Comparison of ENCODE assay signal across 30 cellular contexts in genomic region chr21:46207006-46207919, GRCh38. TPM values are rescaled to one million over a fixed set of nuclear protein-coding genes. Genes with fewer than 3 reads are reported as not detected.
A peak's percentile ranks its signal among the peaks of the same experiment; 100 is the strongest.
DNase-seq lines count a peak whose midpoint lies in the region; ATAC-seq, FAIRE-seq and TF ChIP-seq lines count a peak whose summit lies in the region.
"Had no signal": no experiment of that assay in that cellular context is flagged by ENCODE, and none has a peak within 500 bp of the region (broad histone marks: within the 10 kb centered on the region; RNA-seq: fewer than 3 reads in every experiment).

No MANE protein-coding gene starts in this region.

- peaks cover 37% of the 10 kb centered on the region for H3K36me3 ChIP-seq in BLaER1
- peaks cover 18% of the 10 kb centered on the region for H3K36me3 ChIP-seq in astrocyte (ENCODE audit: insufficient read depth, low read length)
- peaks cover 11% of the 10 kb centered on the region for H3K36me3 ChIP-seq in osteoblast (ENCODE audit: insufficient read depth, low read length)
- H3K36me3 ChIP-seq: ovary had no signal

- H3K4me2 ChIP-seq in BLaER1 (peak overlapping the region; percentile 83), astrocyte (ENCODE audit: low read length) (no peak overlapping the region), osteoblast (ENCODE audit: insufficient read depth, low read length) (no peak overlapping the region)

- no peak for TF ChIP-seq CTCF in astrocyte (IDR thresholded peaks at IDR 0.05; ENCODE audit: insufficient read depth, low read depth, low read length)
- no peak for TF ChIP-seq CTCF in osteoblast (IDR thresholded peaks at IDR 0.05; ENCODE audit: extremely low read depth, low read depth, low read length)

- peak; percentile 20 for DNase-seq in D341Med (ENCODE audit: low spot score)
- DNase-seq in astrocyte (ENCODE audit: low read depth): no peak
- DNase-seq in osteoblast (ENCODE audit: insufficient read length, low spot score, missing footprints): peak; percentile 73
- DNase-seq in G401 (ENCODE audit: low spot score): no peak
- no peak for DNase-seq in NCI-H1092 treated with DMSO at 0.1 percent for 48 hours (lab: John Stamatoyannopoulos, UW)
- DNase-seq: activated CD4-positive, alpha-beta memory T cell treated with anti-CD3 and anti-CD28 coated beads, Interleukin-2, amount 10 ng/mL, durations not matched to agents 7 days and 5 days; activated CD4-positive, CD25-positive, alpha-beta regulatory T cell treated with anti-CD3 and anti-CD28 coated beads, Interleukin-2, amount 50 U/mL, for 72 hours; activated gamma-delta T cell treated with Interleukin-2 at 50 U/mL for 16 hours; CD4-positive, alpha-beta T cell; GM23248; HFFc6; Kasumi-1; MV-4-11; NCI-H1694; NCI-H2171; NCI-H524 treated with DMSO at 0.1 percent for 48 hours; NK-92 treated with Interleukin-12 subunit alpha and Interleukin-12 subunit beta, amount 100 ng/mL, for 24 hours; retina; stimulated activated CD4-positive, alpha-beta T cell treated with anti-CD3 and anti-CD28 coated beads, Interleukin-2, amount 100 ng/mL, for 48 hours had no signal

- peaks cover 52% of the 10 kb centered on the region for H3K4me1 ChIP-seq in BLaER1
- H3K4me1 ChIP-seq in astrocyte (ENCODE audit: insufficient read depth, low read length): no peaks in the 10 kb centered on the region
- H3K4me1 ChIP-seq in osteoblast (ENCODE audit: insufficient read depth, low read length): no peaks in the 10 kb centered on the region
- H3K4me1 ChIP-seq: suprapubic skin had no signal

- H4K20me1 ChIP-seq in BLaER1 (no peaks in the 10 kb centered on the region), astrocyte (ENCODE audit: insufficient read depth, low read length) (peaks cover 16% of the 10 kb centered on the region), osteoblast (ENCODE audit: insufficient read depth, low read length) (no peaks in the 10 kb centered on the region)

- no peak overlapping the region for H3K4me3 Mint-ChIP-seq in astrocyte (ENCODE audit: unreplicated experiment)
- H3K4me3 Mint-ChIP-seq: activated CD4-positive, alpha-beta memory T cell treated with anti-CD3 and anti-CD28 coated beads, Interleukin-2, amount 10 ng/mL, durations not matched to agents 7 days and 5 days; brain; CD4-positive, alpha-beta T cell; HFFc6; nephron; T-helper 1 cell treated with Interleukin-12 subunit alpha and Interleukin-12 subunit beta and Interleukin-4 antibody, amounts not matched to agents 30 μg/mL and 1 μg/mL, for 36 hours had no signal

- no peaks in the 10 kb centered on the region for H3K27me3 Mint-ChIP-seq in astrocyte (ENCODE audit: low read depth, unreplicated experiment)
- H3K27me3 Mint-ChIP-seq: activated CD4-positive, alpha-beta memory T cell treated with anti-CD3 and anti-CD28 coated beads, Interleukin-2, amount 10 ng/mL, durations not matched to agents 7 days and 5 days; brain; CD4-positive, alpha-beta T cell had no signal

- peaks cover 13% of the 10 kb centered on the region for H3K36me3 Mint-ChIP-seq in astrocyte (ENCODE audit: low read depth, unreplicated experiment)

- peaks cover 2% of the 10 kb centered on the region for H3K4me1 Mint-ChIP-seq in astrocyte (ENCODE audit: low read depth, unreplicated experiment)
- H3K4me1 Mint-ChIP-seq: activated CD4-positive, alpha-beta memory T cell treated with anti-CD3 and anti-CD28 coated beads, Interleukin-2, amount 10 ng/mL, durations not matched to agents 7 days and 5 days; brain; nephron had no signal

- no peaks in the 10 kb centered on the region for H3K9me3 Mint-ChIP-seq in astrocyte (ENCODE audit: unreplicated experiment)
- H3K9me3 Mint-ChIP-seq: activated CD4-positive, alpha-beta memory T cell treated with anti-CD3 and anti-CD28 coated beads, Interleukin-2, amount 10 ng/mL, durations not matched to agents 7 days and 5 days; brain; CD4-positive, alpha-beta T cell; HFFc6; nephron; T-helper 1 cell treated with Interleukin-12 subunit alpha and Interleukin-12 subunit beta and Interleukin-4 antibody, amounts not matched to agents 30 μg/mL and 1 μg/mL, for 36 hours had no signal

- in situ Hi-C loops in G401 (cut with HindIII; ENCODE audit: low sequenced_read_pairs): no loop called here

- H3K9me3 ChIP-seq in BLaER1: no peaks in the 10 kb centered on the region
- no peaks in the 10 kb centered on the region for H3K9me3 ChIP-seq in astrocyte (ENCODE audit: insufficient read depth, low read depth, low read length)
- H3K9me3 ChIP-seq in osteoblast (ENCODE audit: low read depth, low read length): no peaks in the 10 kb centered on the region
- H3K9me3 ChIP-seq: ovary, suprapubic skin had no signal

- no peaks in the 10 kb centered on the region for H3K79me2 ChIP-seq in astrocyte (ENCODE audit: insufficient read depth, low read length)
- H3K79me2 ChIP-seq in osteoblast (ENCODE audit: insufficient read depth, low read length): no peaks in the 10 kb centered on the region

- no peak for ATAC-seq in HG02588 (IDR thresholded peaks at IDR 0.05; ENCODE audit: unreplicated experiment)
- ATAC-seq: Panc1 had no signal

- H2AFZ ChIP-seq in astrocyte (ENCODE audit: low read depth, low read length) (no peak overlapping the region), osteoblast (ENCODE audit: low read length) (no peak overlapping the region)
- H2AFZ ChIP-seq: GM23248 had no signal

- no peak overlapping the region for H3K4me3 ChIP-seq in BLaER1
- no peak overlapping the region for H3K4me3 ChIP-seq in astrocyte (ENCODE audit: insufficient read depth, low read depth, low read length)
- no peak overlapping the region for H3K4me3 ChIP-seq in osteoblast (ENCODE audit: insufficient read depth, low read length)
- H3K4me3 ChIP-seq: GM23248, ovary, SK-N-MC, suprapubic skin had no signal

- H3K27ac Mint-ChIP-seq in astrocyte (ENCODE audit: unreplicated experiment): peak overlapping the region; percentile 31
- H3K27ac Mint-ChIP-seq: activated CD4-positive, alpha-beta memory T cell treated with anti-CD3 and anti-CD28 coated beads, Interleukin-2, amount 10 ng/mL, durations not matched to agents 7 days and 5 days; CD4-positive, alpha-beta T cell; HFFc6; nephron; T-helper 1 cell treated with Interleukin-12 subunit alpha and Interleukin-12 subunit beta and Interleukin-4 antibody, amounts not matched to agents 30 μg/mL and 1 μg/mL, for 36 hours had no signal

- H3K9ac ChIP-seq in BLaER1 (no peak overlapping the region), astrocyte (ENCODE audit: low read length) (no peak overlapping the region)
- H3K9ac ChIP-seq: GM23248 had no signal

- peak overlapping the region; percentile 60 for H3K27ac ChIP-seq in BLaER1
- H3K27ac ChIP-seq in astrocyte (ENCODE audit: low read depth, low read length): no peak overlapping the region
- H3K27ac ChIP-seq in osteoblast (ENCODE audit: low read depth, low read length): no peak overlapping the region
- H3K27ac ChIP-seq: GM23248, ovary, SK-N-MC, suprapubic skin had no signal

- H3K27me3 ChIP-seq in BLaER1: no peaks in the 10 kb centered on the region
- H3K27me3 ChIP-seq in astrocyte (ENCODE audit: insufficient read depth, low read length): no peaks in the 10 kb centered on the region
- no peaks in the 10 kb centered on the region for H3K27me3 ChIP-seq in osteoblast (ENCODE audit: insufficient read depth, low read length)
- H3K27me3 ChIP-seq: ovary, suprapubic skin had no signal

- FAIRE-seq in astrocyte (lab: Jason Lieb, UNC): no peak
- FAIRE-seq: TTC549, urothelium cell line had no signal

RNA-seq across cellular contexts. Expression of gene LSS, which starts 21.3 kb away (rescaled TPM):
- total RNA-seq in astrocyte (58.1 and 83.2 TPM in 2 replicates), osteoblast (122 and 145 TPM in 2 replicates)
- 59.4 and 66.8 TPM in 2 replicates for total RNA-seq in G401 (2014; rRNA removed; shearing (Covaris generic))

RNA-seq across cellular contexts. Expression of gene SPATC1L, which starts 23.0 kb away (rescaled TPM):
- total RNA-seq in astrocyte: 15.8 and 17.8 TPM in 2 replicates
- total RNA-seq in osteoblast: 3.2 and 6.9 TPM in 2 replicates
- 5.9 and 11.2 TPM in 2 replicates for total RNA-seq in G401 (2014; rRNA removed; shearing (Covaris generic))

RNA-seq across cellular contexts. Expression of gene FTCD, which starts 51.9 kb away (rescaled TPM):
- total RNA-seq in astrocyte (1.9 and 2.0 TPM in 2 replicates), osteoblast (0.29 and 0.36 TPM in 2 replicates)
- total RNA-seq in G401 (2014; rRNA removed; shearing (Covaris generic)): 1.1 TPM in 1 of 2 replicates, not detected in the other
- total RNA-seq: GM23248, suprapubic skin had no signal

Comparison
In these comparisons a context has a peak if more than half of its experiments do, and no peak if none do; other contexts are left out.
1. DNase-seq: peak in D341Med (single experiment) and osteoblast (single experiment); none in astrocyte (single experiment), G401 (single experiment) and NCI-H1092 treated with DMSO at 0.1 percent for 48 hours (single experiment).